8 cellular contexts compared by ENCODE assay signal in genomic region chr18:12934454-12935071, GRCh38. TPM values are rescaled to one million over a fixed set of nuclear protein-coding genes. Genes with fewer than 3 reads are reported as not detected.
DNase-seq lines count a peak whose midpoint lies in the region; ATAC-seq and TF ChIP-seq lines count a peak whose summit lies in the region.

No MANE protein-coding gene starts in this region.

- H3K27ac Mint-ChIP-seq in T-helper 17 cell, result peak overlapping the region; percentile 71

- peaks cover 5% of the 10 kb centered on the region for H3K27me3 Mint-ChIP-seq in T-helper 17 cell

- H3K4me3 ChIP-seq in GM12864 (ENCODE audit: low read depth, low read length), result no peak overlapping the region

- H3K4me1 Mint-ChIP-seq in T-helper 17 cell, result peaks cover 3% of the 10 kb centered on the region

- peak; percentile 96 for TF ChIP-seq CTCF in GM12864 (IDR thresholded peaks at IDR 0.05; ENCODE audit: low read depth, low read length, missing control alignments)

- no peaks in the 10 kb centered on the region for H3K9me3 ChIP-seq in T-helper 17 cell (ENCODE audit: control insufficient read depth, low read length, poor library complexity, severe bottlenecking)

- DNase-seq in GM12864 (ENCODE audit: low read depth) (peak; percentile 49), NCI-H146 (lab: John Stamatoyannopoulos, UW) (peak; percentile 86), T-helper 17 cell (peak; percentile 46 to 61 (median 55)), amniotic stem cell (lab: John Stamatoyannopoulos, UW) (peak; percentile 82), left cardiac atrium (peak; percentile 88), retina (peak; percentile 74)

- intact Hi-C loops in left cardiac atrium (cut with DNase I), result loop anchor here (1.0 to 10.0 kb wide), 4 partner anchors 192 to 540 kb away; no protein-coding TSS in a partner anchor

- H3K36me3 Mint-ChIP-seq in T-helper 17 cell (ENCODE audit: low read depth), result no peaks in the 10 kb centered on the region

- H3K4me3 Mint-ChIP-seq in T-helper 17 cell, result no peak overlapping the region

- peak; percentile 92 for ATAC-seq in T-helper 17 cell
- peak; percentile 94 to 96 for ATAC-seq in left cardiac atrium
- ATAC-seq in GM19328 (IDR thresholded peaks at IDR 0.05; ENCODE audit: unreplicated experiment), result no peak
- no peak for ATAC-seq in GM19324 (IDR thresholded peaks at IDR 0.05; ENCODE audit: low FRiP score, unreplicated experiment)

RNA-seq across cellular contexts. Expression of gene SEH1L, which starts 13.2 kb away (rescaled TPM):
- total RNA-seq in T-helper 17 cell (10 to 100 TPM; 32.4 to 35.9 TPM), left cardiac atrium (10 to 100 TPM; 16.9 to 28.9 TPM)

RNA-seq across cellular contexts. Expression of gene PTPN2, which starts 50.5 kb away (rescaled TPM):
- total RNA-seq in T-helper 17 cell (10 to 100 TPM; 72.8 to 74.8 TPM), left cardiac atrium (10 to 100 TPM; 15.0 to 18.1 TPM)

RNA-seq across cellular contexts. Expression of gene CEP192, which starts 56.6 kb away (rescaled TPM):
- total RNA-seq in T-helper 17 cell, result 10 to 100 TPM; 30.4 to 32.6 TPM
- 10 to 100 TPM; 24.6 to 27.1 TPM for total RNA-seq in left cardiac atrium

Comparison
In these comparisons a context has a peak if more than half of its experiments do, and no peak if none do; other contexts are left out.
1. ATAC-seq: peak in T-helper 17 cell (single experiment) and left cardiac atrium (2 of 2); none in GM19328 (single experiment) and GM19324 (single experiment).
2. Peak in every context shown above with its lines, with median percentiles within 50 percentile points of each other: DNase-seq.